8 cellular contexts compared by ENCODE assay signal in genomic region chr20:31951530-31952453, GRCh38. TPM values are rescaled to one million over a fixed set of nuclear protein-coding genes. Genes with fewer than 3 reads are reported as not detected.
DNase-seq lines count a peak whose midpoint lies in the region; ATAC-seq, FAIRE-seq and TF ChIP-seq lines count a peak whose summit lies in the region.

Gene PDRG1 (minus strand): TSS chr20:31952046. CDS start chr20:31951961, 85 bp downstream.

- under 1% methylated on average over 63 of the region's 63 CpGs for whole genome bisulfite sequencing in prostate gland

- peak within 1 kb of the TSS; percentile 64 to 82 for H3K4me3 ChIP-seq in prostate gland

- FAIRE-seq in urothelium cell line (lab: Jason Lieb, UNC) = no peak

- TF ChIP-seq CTCF in prostate gland (IDR thresholded peaks at IDR 0.05) = peak; percentile 90 to 100 (median 98)

- H3K4me1 ChIP-seq in prostate gland (replicated peaks) = peaks cover 3% of the 10 kb centered on the region

- peaks cover 0 to 13% of the 10 kb centered on the region in 2 donors for H3K36me3 ChIP-seq in prostate gland

- peaks cover 3% of the 10 kb centered on the region for H3K27me3 ChIP-seq in prostate gland (replicated peaks; ENCODE audit: insufficient read depth)

- intact Hi-C loops in left ventricle myocardium superior (cut with micrococcal nuclease) = loop anchor here (5.0 kb wide), 1 partner anchor 99 kb away; no protein-coding TSS in a partner anchor
- intact Hi-C loops in prostate gland (cut with DNase I) = loop anchor here (2.0 to 10.0 kb wide), 2 partner anchors 97 to 127 kb away; no protein-coding TSS in a partner anchor

- TF ChIP-seq POLR2A in prostate gland (IDR thresholded peaks at IDR 0.05) = peak; percentile 53

- no peaks in the 10 kb centered on the region for H3K9me3 ChIP-seq in prostate gland

- DNase-seq in NCI-H146 treated with DMSO at 0.1 percent for 48 hours (lab: John Stamatoyannopoulos, UW; ENCODE audit: unreplicated experiment) (peak; percentile 98), T-helper 1 cell (peak; percentile 93 to 97 (median 95)), amniotic epithelial cell (ENCODE audit: low read depth) (peak; percentile 87), left ventricle myocardium superior (peak; percentile 99), prostate gland (ENCODE audit: low spot score) (peak; percentile 89), urothelium cell line (ENCODE audit: low spot score) (peak; percentile 99)

- ATAC-seq in GM18498 (IDR thresholded peaks at IDR 0.05; ENCODE audit: unreplicated experiment) = peak; percentile 93
- peak; percentile 94 for ATAC-seq in HG02885 (IDR thresholded peaks at IDR 0.05; ENCODE audit: poor library complexity, unreplicated experiment)
- ATAC-seq in left ventricle myocardium superior = peak; percentile 99

- H3K27ac ChIP-seq in prostate gland = peak within 1 kb of the TSS; percentile 48 to 68

RNA-seq across cellular contexts. Expression of gene PDRG1, which starts in this region (rescaled TPM):
- total RNA-seq in left ventricle myocardium superior = 9.7 TPM
- 10 to 100 TPM; 11.4 to 30.3 TPM for total RNA-seq in prostate gland

Comparison
In these comparisons a context has a peak if more than half of its experiments do, and no peak if none do; other contexts are left out.
1. Peak in every context shown above with its lines: DNase-seq, ATAC-seq, H3K4me3 ChIP-seq and H3K27ac ChIP-seq.